In the genomic region with DNA sequence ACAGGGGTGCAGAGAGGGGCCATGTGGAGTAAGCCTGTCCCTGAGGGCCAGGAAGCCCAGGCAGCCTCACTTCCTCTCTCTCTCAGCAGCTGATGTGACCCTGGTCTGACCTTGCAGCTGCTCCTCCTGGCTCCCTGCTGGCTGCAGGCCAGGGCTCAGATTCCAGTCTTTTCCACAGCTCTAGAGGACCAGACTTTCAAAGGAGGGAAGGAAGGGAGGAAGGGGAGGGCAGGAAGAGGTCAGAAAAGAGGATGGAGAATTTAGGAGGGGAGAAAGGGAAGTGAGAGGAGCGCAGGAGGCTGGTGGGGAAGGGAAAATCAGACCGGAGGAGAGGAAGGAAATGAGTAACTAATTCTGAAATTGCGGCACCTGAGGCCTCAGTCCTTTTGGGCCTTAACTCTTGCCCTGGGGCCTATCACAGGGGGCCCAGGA, we compare ENCODE assay signal across 8 cellular contexts. TPM values are rescaled to one million over a fixed set of nuclear protein-coding genes. Genes with fewer than 3 reads are reported as not detected.
DNase-seq lines count a peak whose midpoint lies in the region; ATAC-seq and TF ChIP-seq lines count a peak whose summit lies in the region.

No MANE protein-coding gene starts in this region.

- H2BK5ac ChIP-seq in mesenchymal stem cell (ENCODE audit: low read depth, low read length, poor library complexity, severe bottlenecking) = no peak overlapping the region

- H3K27me3 ChIP-seq in mesenchymal stem cell (ENCODE audit: control insufficient read depth in 1 of 2, insufficient read depth in 1 of 2, low read length in 2 of 2) (peaks cover 5 to 13% of the 10 kb centered on the region in 2 experiments), PC-9 (ENCODE audit: insufficient read depth, low read depth) (peaks cover 97% of the 10 kb centered on the region)

- H3F3A ChIP-seq in PC-9 (ENCODE audit: insufficient read depth, low read depth) = no peaks in the 10 kb centered on the region

- no peak overlapping the region for H3K4me3 ChIP-seq in NB4 (ENCODE audit: low read depth, low read length)
- no peak overlapping the region for H3K4me3 ChIP-seq in mesenchymal stem cell (ENCODE audit: insufficient read depth in 1 of 2, low read depth in 1 of 2, low read length in 2 of 2)
- H3K4me3 ChIP-seq in PC-9 = no peak overlapping the region

- H3K79me1 ChIP-seq in mesenchymal stem cell (replicated peaks; ENCODE audit: low read length, poor library complexity, severe bottlenecking) = no peaks in the 10 kb centered on the region

- H3K14ac ChIP-seq in mesenchymal stem cell (ENCODE audit: low read length in 2 of 2) = peak overlapping the region in 1 of 2 experiments; percentile 33

- WGBS in mesenchymal stem cell = 59% methylated on average over 3 of the region's 3 CpGs

- no peak overlapping the region for H2BK15ac ChIP-seq in mesenchymal stem cell (ENCODE audit: low read depth, poor library complexity, severe bottlenecking)

- H3K9me3 ChIP-seq in mesenchymal stem cell (ENCODE audit: control insufficient read depth, low read length) (no peaks in the 10 kb centered on the region), PC-9 (ENCODE audit: insufficient read depth, low read depth) (no peaks in the 10 kb centered on the region)

- peak; percentile 44 for DNase-seq in COLO829 (ENCODE audit: low spot score)
- DNase-seq in NB4 (ENCODE audit: low read depth) = peak; percentile 61
- DNase-seq in caudate nucleus (lab: John Stamatoyannopoulos, UW) = peak in 9 of 61 donors; percentile 7 to 34 (median 17)
- DNase-seq in mesenchymal stem cell = peak; percentile 67
- DNase-seq in NK-92 (lab: John Stamatoyannopoulos, UW; ENCODE audit: unreplicated experiment) = no peak
- no peak for DNase-seq in PC-9

- H3K4me1 ChIP-seq in mesenchymal stem cell (ENCODE audit: control insufficient read depth, insufficient read depth, low read depth, low read length) (peaks cover 5% of the 10 kb centered on the region), PC-9 (replicated peaks; ENCODE audit: insufficient read depth) (no peaks in the 10 kb centered on the region)

- H4K20me1 ChIP-seq in PC-9 (ENCODE audit: insufficient read depth) = no peaks in the 10 kb centered on the region

- no TSS peak for BruUV-seq in PC-9 (replicated peaks; lab: Mats Ljungman, UMichigan)

- no peaks in the 10 kb centered on the region for H3K79me2 ChIP-seq in PC-9 (ENCODE audit: low read depth)

- no peak overlapping the region for H2AK5ac ChIP-seq in mesenchymal stem cell (ENCODE audit: low read length, severe bottlenecking)

- intact Hi-C loops in PC-9 (cut with micrococcal nuclease; ENCODE audit: unreplicated experiment) = no loop called here

- no peak overlapping the region for H3K9ac ChIP-seq in mesenchymal stem cell (ENCODE audit: low read length)

- peak overlapping the region; percentile 40 for H3K27ac ChIP-seq in caudate nucleus (ENCODE audit: low read depth, low read length)
- no peak overlapping the region for H3K27ac ChIP-seq in mesenchymal stem cell (ENCODE audit: low read length, poor library complexity, severe bottlenecking)
- no peak overlapping the region for H3K27ac ChIP-seq in PC-9

- CTCF ChIA-PET in PC-9 (lab: Charles Lee) = interaction anchor here (0.6 kb wide), 1 partner anchor 79 kb away, joined by 4 read pairs; no protein-coding TSS in a partner anchor

- H2BK12ac ChIP-seq in mesenchymal stem cell (ENCODE audit: low read length in 2 of 2) = no peak overlapping the region

- H3K4me2 ChIP-seq in mesenchymal stem cell (ENCODE audit: low read length, poor library complexity, severe bottlenecking) (no peak overlapping the region), PC-9 (no peak overlapping the region)

- peak; percentile 48 for ATAC-seq in GM21360 (IDR thresholded peaks at IDR 0.05; ENCODE audit: unreplicated experiment)
- ATAC-seq in GM18861 (IDR thresholded peaks at IDR 0.05; ENCODE audit: unreplicated experiment) = no peak

- peak overlapping the region; percentile 23 for H2AFZ ChIP-seq in mesenchymal stem cell (ENCODE audit: low read depth, low read length)
- H2AFZ ChIP-seq in PC-9 = no peak overlapping the region

- no peak overlapping the region for H3K4ac ChIP-seq in mesenchymal stem cell (ENCODE audit: low read depth in 1 of 2, low read length in 2 of 2)

- no peak overlapping the region for H4K91ac ChIP-seq in mesenchymal stem cell (ENCODE audit: low read length)

- H3K18ac ChIP-seq in mesenchymal stem cell (ENCODE audit: low read depth in 1 of 2, low read length in 2 of 2) = no peak overlapping the region

- H3K23ac ChIP-seq in mesenchymal stem cell (ENCODE audit: low read length in 2 of 2) = no peak overlapping the region

- no peak for TF ChIP-seq POLR2A in NB4 (IDR thresholded peaks at IDR 0.05; ENCODE audit: extremely low read depth, insufficient read length)

- no peak for TF ChIP-seq CTCF in NB4 (IDR thresholded peaks at IDR 0.05; ENCODE audit: low read depth, low read length)
- TF ChIP-seq CTCF in PC-9 (conservative IDR thresholded peaks at IDR 0.05) = no peak

- no peak overlapping the region for H4K8ac ChIP-seq in mesenchymal stem cell (ENCODE audit: low read length)

- H2BK120ac ChIP-seq in mesenchymal stem cell (ENCODE audit: low read depth, low read length) = no peak overlapping the region

- H3K36me3 ChIP-seq in mesenchymal stem cell (ENCODE audit: control insufficient read depth in 1 of 2, insufficient read depth in 2 of 2, low read depth in 1 of 2, low read length in 2 of 2) (no peaks in the 10 kb centered on the region), PC-9 (ENCODE audit: low read depth) (no peaks in the 10 kb centered on the region)

- no peaks in the 10 kb centered on the region for H3K9me2 ChIP-seq in PC-9 (ENCODE audit: insufficient read depth)

- POLR2A ChIA-PET in PC-9 (lab: Charles Lee; ENCODE audit: unreplicated experiment) = no interaction called here

RNA-seq across cellular contexts. Expression of gene VASH1, which starts 40.9 kb away (rescaled TPM):
- polyA plus RNA-seq in mesenchymal stem cell (2013, experiment 1 of 2) = 22.2 TPM
- 21.4 TPM for polyA plus RNA-seq in mesenchymal stem cell (2013, experiment 2 of 2)
- 4.3 and 7.4 TPM in 2 replicates for total RNA-seq in PC-9 (2021)

Comparison
In these comparisons a context has a peak if more than half of its experiments do, and no peak if none do; other contexts are left out.
1. DNase-seq: peak in COLO829 (single experiment), NB4 (single experiment) and mesenchymal stem cell (single experiment); none in NK-92 (single experiment) and PC-9 (0 of 2).